Comparison of ENCODE assay signal across 12 cellular contexts in the genomic region with DNA sequence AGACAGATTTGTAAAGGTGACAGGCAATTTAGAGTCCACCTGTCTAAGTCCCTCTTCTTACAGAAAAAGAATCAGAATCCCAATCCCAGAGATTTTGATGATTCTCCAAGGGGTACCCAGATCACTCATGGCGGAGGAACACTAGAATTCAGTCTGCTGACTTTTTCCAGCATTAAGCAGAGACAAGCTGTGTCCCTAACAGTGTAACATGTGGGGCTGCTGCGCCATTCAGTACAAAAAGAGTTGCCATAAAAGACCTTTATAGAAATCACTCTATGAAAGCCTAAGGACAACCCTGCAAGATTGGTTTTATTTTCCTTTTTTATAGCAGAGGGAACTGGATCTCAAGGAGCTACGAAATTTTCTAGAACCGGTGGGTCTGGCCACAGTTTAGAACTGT. TPM values are rescaled to one million over a fixed set of nuclear protein-coding genes. Genes with fewer than 3 reads are reported as not detected.
DNase-seq lines count a peak whose midpoint lies in the region; ATAC-seq and TF ChIP-seq lines count a peak whose summit lies in the region.
"Had no signal": no experiment of that assay in that cellular context is flagged by ENCODE, and none has a peak within 500 bp of the region (broad histone marks: within the 10 kb centered on the region; RNA-seq: fewer than 3 reads in every experiment).

No MANE protein-coding gene starts in this region.

- no peaks in the 10 kb centered on the region for H3K4me1 ChIP-seq in ascending aorta
- no peaks in the 10 kb centered on the region for H3K4me1 ChIP-seq in parathyroid adenoma

- H3K27ac ChIP-seq in ascending aorta: peak overlapping the region in 1 of 2 donors; percentile 6
- H3K27ac ChIP-seq in parathyroid adenoma: peak overlapping the region; percentile 63

- no peaks in the 10 kb centered on the region for H3K36me3 ChIP-seq in ascending aorta
- no peaks in the 10 kb centered on the region for H3K36me3 ChIP-seq in parathyroid adenoma (ENCODE audit: control insufficient read depth, insufficient read depth, low read length)

- no peaks in the 10 kb centered on the region for H3K9me3 ChIP-seq in ascending aorta
- no peaks in the 10 kb centered on the region for H3K9me3 ChIP-seq in parathyroid adenoma (ENCODE audit: control insufficient read depth, low read length)

- no peak for DNase-seq in ascending aorta (ENCODE audit: low spot score in 2 of 2)
- DNase-seq in activated effector memory CD4-positive, alpha-beta T cell treated with Interleukin-2 at 50 U/mL for 16 hours: no peak
- DNase-seq in UCSD-AML1 (lab: John Stamatoyannopoulos, UW; ENCODE audit: unreplicated experiment): no peak
- DNase-seq in foreskin melanocyte: no peak
- no peak for DNase-seq in head of caudate nucleus
- DNase-seq: HCEC 1CT, nephron progenitor cell had no signal

- intact Hi-C loops in ascending aorta (cut with DNase I) (no loop called here), head of caudate nucleus (cut with DNase I) (no loop called here)

- no peak overlapping the region for H2AFZ ChIP-seq in parathyroid adenoma

- H3K27me3 ChIP-seq in ascending aorta: no peaks in the 10 kb centered on the region
- H3K27me3 ChIP-seq in parathyroid adenoma (ENCODE audit: control insufficient read depth, insufficient read depth, low read length): no peaks in the 10 kb centered on the region

- peak overlapping the region; percentile 82; the same call in 1 of the 2 replicates for H3K4me3 ChIP-seq in GM08714 (ENCODE audit: low read length)
- H3K4me3 ChIP-seq in ascending aorta: peak overlapping the region; percentile 36 to 58
- H3K4me3 ChIP-seq in parathyroid adenoma (ENCODE audit: low read depth, low read length): peak overlapping the region; percentile 39

- no peak overlapping the region for H3K9ac ChIP-seq in parathyroid adenoma

- no peaks in the 10 kb centered on the region for H3K79me2 ChIP-seq in parathyroid adenoma

- no peak overlapping the region for H3K4me2 ChIP-seq in parathyroid adenoma (ENCODE audit: low read length)

- TF ChIP-seq CTCF in ascending aorta (IDR thresholded peaks at IDR 0.05): no peak
- no peak for TF ChIP-seq CTCF in parathyroid adenoma (IDR thresholded peaks at IDR 0.05)

- peak; percentile 9 for ATAC-seq in GM21529 (IDR thresholded peaks at IDR 0.05; ENCODE audit: unreplicated experiment)
- ATAC-seq: Panc1 had no signal

RNA-seq across cellular contexts. Expression of gene GIMAP7, which starts 0.6 kb away (rescaled TPM):
- total RNA-seq in ascending aorta: 9.4 TPM
- total RNA-seq: LHCN-M2 had no signal

RNA-seq across cellular contexts. Expression of gene GIMAP4, which starts 51.9 kb away (rescaled TPM):
- 29.5 TPM for total RNA-seq in ascending aorta
- total RNA-seq: LHCN-M2 had no signal
